In the genomic region with DNA sequence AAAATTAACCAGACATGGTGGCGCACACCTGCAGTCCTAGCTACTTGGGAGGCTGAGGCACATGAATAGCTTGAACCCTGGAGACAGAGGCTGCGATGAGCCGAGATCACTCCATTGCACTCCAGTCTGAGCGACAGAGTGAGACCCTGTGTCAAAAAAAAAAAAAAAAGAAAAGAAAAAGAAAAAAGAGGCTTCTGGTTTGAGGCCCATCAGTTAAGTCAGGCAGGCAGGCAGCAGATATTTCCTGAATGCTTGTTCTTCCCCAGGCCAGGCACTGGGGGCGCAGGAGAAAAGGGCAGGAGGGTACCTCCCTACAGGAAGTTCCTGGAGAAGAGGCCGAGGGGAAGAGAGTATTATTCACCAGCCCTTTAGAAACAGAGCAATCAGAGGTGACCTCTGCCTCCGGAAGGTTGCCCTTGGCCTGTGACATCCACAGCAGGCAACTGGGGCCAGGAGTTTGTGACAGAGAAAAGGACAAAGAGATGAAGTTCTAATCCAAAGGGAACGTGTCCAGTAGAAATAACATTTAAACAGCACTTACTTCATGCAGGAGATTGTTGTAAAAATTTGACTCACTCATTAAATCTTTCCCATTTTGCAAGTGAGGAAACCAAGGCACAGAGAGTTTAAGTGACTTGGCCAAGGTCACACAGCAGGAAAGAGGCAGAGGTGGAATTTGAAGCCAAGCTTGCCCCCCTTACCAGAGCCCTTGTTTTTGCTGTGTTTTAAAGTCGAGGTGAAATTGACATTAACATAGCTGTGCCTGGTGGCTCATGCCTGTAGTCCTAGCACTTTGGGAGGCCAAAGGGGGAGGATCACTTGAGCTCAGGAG, we compare ENCODE assay signal across 7 cellular contexts.
DNase-seq lines count a peak whose midpoint lies in the region; ATAC-seq and TF ChIP-seq lines count a peak whose summit lies in the region.
"Had no signal": no experiment of that assay in that cellular context is flagged by ENCODE, and none has a peak within 500 bp of the region (broad histone marks: within the 10 kb centered on the region; RNA-seq: fewer than 3 reads in every experiment).

No MANE protein-coding gene starts in this region.

- DNase-seq in NCI-H524 (lab: John Stamatoyannopoulos, UW) (peak; percentile 42), NCI-H524 treated with DMSO at 0.1 percent for 48 hours (lab: John Stamatoyannopoulos, UW) (no peak), iPS-NIHi11 (ENCODE audit: low spot score) (peak; percentile 77), DMS153 (lab: John Stamatoyannopoulos, UW) (no peak)
- DNase-seq: CD4-positive, CD25-positive, alpha-beta regulatory T cell had no signal

- ATAC-seq in SK-N-SH treated with all-trans-retinoic acid at 6 μM for 48 hours (peak; percentile 98), GM19023 (IDR thresholded peaks at IDR 0.05; ENCODE audit: unreplicated experiment) (no peak)

TF ChIP-seq in SK-N-SH treated with all-trans-retinoic acid at 6 μM for 48 hours, 23 proteins besides CTCF, POLR2A, EP300 and RAD21:
- TF ChIP-seq ZC3H10 (CRISPR knock-in tag; IDR thresholded peaks at IDR 0.05) (no peak), SNAI2 (CRISPR knock-in tag; IDR thresholded peaks at IDR 0.05) (no peak), BACH2 (CRISPR knock-in tag; IDR thresholded peaks at IDR 0.05; ENCODE audit: borderline replicate concordance) (no peak)

Comparison
In these comparisons a context has a peak if more than half of its experiments do, and no peak if none do; other contexts are left out.
1. DNase-seq: peak in NCI-H524 (2 of 2) and iPS-NIHi11 (single experiment); none in NCI-H524 treated with DMSO at 0.1 percent for 48 hours (single experiment) and DMS153 (single experiment).